26 cellular contexts compared by ENCODE assay signal in genomic region chr1:218357893-218358232, GRCh38. TPM values are rescaled to one million over a fixed set of nuclear protein-coding genes. Genes with fewer than 3 reads are reported as not detected.
DNase-seq lines count a peak whose midpoint lies in the region; ATAC-seq and TF ChIP-seq lines count a peak whose summit lies in the region.
"Had no signal": no experiment of that assay in that cellular context is flagged by ENCODE, and none has a peak within 500 bp of the region (broad histone marks: within the 10 kb centered on the region; RNA-seq: fewer than 3 reads in every experiment).

No MANE protein-coding gene starts in this region.

- no peaks in the 10 kb centered on the region for H3K27me3 ChIP-seq in cardiac muscle cell
- no peaks in the 10 kb centered on the region for H3K27me3 ChIP-seq in osteoblast (ENCODE audit: insufficient read depth, low read length)
- no peaks in the 10 kb centered on the region for H3K27me3 ChIP-seq in upper lobe of right lung
- H3K27me3 ChIP-seq: esophagus squamous epithelium, upper lobe of left lung had no signal

- no peak for TF ChIP-seq CTCF in cardiac muscle cell (IDR thresholded peaks at IDR 0.05; ENCODE audit: low read depth, low read length)
- TF ChIP-seq CTCF in fibroblast of the aortic adventitia (IDR thresholded peaks at IDR 0.05; ENCODE audit: insufficient read depth, low read length) = no peak
- no peak for TF ChIP-seq CTCF in osteoblast (IDR thresholded peaks at IDR 0.05; ENCODE audit: extremely low read depth, low read depth, low read length)
- TF ChIP-seq CTCF in upper lobe of right lung (IDR thresholded peaks at IDR 0.05) = no peak

- H4K20me1 ChIP-seq in osteoblast (ENCODE audit: insufficient read depth, low read length) = peaks cover under 1% of the 10 kb centered on the region

- DNase-seq in cardiac muscle cell (ENCODE audit: low read depth in 1 of 2, low spot score in 1 of 2) (peak in 1 of 2 donors; percentile 50), cardiac septum (ENCODE audit: low spot score) (no peak), fibroblast of the aortic adventitia (ENCODE audit: low read depth) (peak; percentile 47), osteoblast (ENCODE audit: insufficient read length, low spot score, missing footprints) (no peak), upper lobe of right lung (no peak), T1000 (lab: John Stamatoyannopoulos, UW) (no peak), dermis blood vessel endothelial cell (no peak), NCI-H524 treated with DMSO at 0.1 percent for 48 hours (lab: John Stamatoyannopoulos, UW) (no peak)
- DNase-seq: 8988T; activated CD4-positive, alpha-beta T cell treated with anti-CD3 and anti-CD28 coated beads for 36 hours; activated CD8-positive, alpha-beta T cell treated with anti-CD3 and anti-CD28 coated beads, Interleukin-2, amount 10 ng/mL, durations not matched to agents 7 days and 5 days; activated T-cell treated with anti-CD3 and anti-CD28 coated beads for 4 hours; anterior cingulate cortex; Caco-2; caudate nucleus; esophagus squamous epithelium; hippocampal formation; KG1; NCI-H1092 treated with DMSO at 0.1 percent for 48 hours; NCI-H1694 treated with DMSO at 0.1 percent for 48 hours; NCI-H524; PC-3; stimulated activated CD4-positive, alpha-beta T cell treated with anti-CD3 and anti-CD28 coated beads, Interleukin-4, amount 100 ng/mL, for 1 hour; upper lobe of left lung had no signal

- H2AFZ ChIP-seq in osteoblast (ENCODE audit: low read length) = no peak overlapping the region
- H2AFZ ChIP-seq: parathyroid adenoma had no signal

- H3K36me3 ChIP-seq in cardiac muscle cell = peaks cover 28% of the 10 kb centered on the region
- peaks cover 9% of the 10 kb centered on the region for H3K36me3 ChIP-seq in osteoblast (ENCODE audit: insufficient read depth, low read length)
- no peaks in the 10 kb centered on the region for H3K36me3 ChIP-seq in upper lobe of right lung
- H3K36me3 ChIP-seq: esophagus squamous epithelium, upper lobe of left lung had no signal

- peaks cover 78% of the 10 kb centered on the region for H3K4me1 ChIP-seq in cardiac muscle cell (ENCODE audit: low read depth)
- H3K4me1 ChIP-seq in osteoblast (ENCODE audit: insufficient read depth, low read length) = peaks cover 8% of the 10 kb centered on the region
- H3K4me1 ChIP-seq in upper lobe of right lung = peaks cover 8% of the 10 kb centered on the region
- H3K4me1 ChIP-seq: parathyroid adenoma had no signal

- ATAC-seq in upper lobe of right lung = no peak
- ATAC-seq: activated CD4-positive, alpha-beta T cell treated with anti-CD3 and anti-CD28 coated beads for 36 hours; activated CD8-positive, alpha-beta T cell treated with anti-CD3 and anti-CD28 coated beads, Interleukin-2, amount 10 ng/mL, durations not matched to agents 7 days and 5 days; PC-3 had no signal

- H3K4me2 ChIP-seq in osteoblast (ENCODE audit: insufficient read depth, low read length) = peak overlapping the region; percentile 12

- peaks cover 76% of the 10 kb centered on the region for H3K79me2 ChIP-seq in osteoblast (ENCODE audit: insufficient read depth, low read length)
- H3K79me2 ChIP-seq: parathyroid adenoma had no signal

- H3K27ac ChIP-seq in cardiac muscle cell (peak overlapping the region; percentile 2), osteoblast (ENCODE audit: low read depth, low read length) (no peak overlapping the region), upper lobe of right lung (peak overlapping the region; percentile 40)
- H3K27ac ChIP-seq: esophagus squamous epithelium, parathyroid adenoma had no signal

- H3K9me3 ChIP-seq in cardiac muscle cell (ENCODE audit: low read depth) = no peaks in the 10 kb centered on the region
- H3K9me3 ChIP-seq in osteoblast (ENCODE audit: low read depth, low read length) = no peaks in the 10 kb centered on the region
- H3K9me3 ChIP-seq in upper lobe of right lung = no peaks in the 10 kb centered on the region
- H3K9me3 ChIP-seq: Caco-2, esophagus squamous epithelium, upper lobe of left lung had no signal

- H3K4me3 ChIP-seq in cardiac muscle cell (no peak overlapping the region), fibroblast of the aortic adventitia (ENCODE audit: low read depth, low read length) (no peak overlapping the region), osteoblast (ENCODE audit: insufficient read depth, low read length) (no peak overlapping the region), upper lobe of right lung (no peak overlapping the region)
- H3K4me3 ChIP-seq: esophagus squamous epithelium, upper lobe of left lung had no signal

- intact Hi-C loops in cardiac septum (cut with DNase I) = no loop called here
- intact Hi-C loops in upper lobe of right lung (cut with DNase I) = no loop called here

RNA-seq across cellular contexts. Expression of gene TGFB2, which starts 12.7 kb away (rescaled TPM):
- 107 and 171 TPM in 2 replicates for total RNA-seq in cardiac muscle cell
- 132 and 210 TPM in 2 replicates for polyA plus RNA-seq in cardiac muscle cell
- 40.5 TPM for total RNA-seq in cardiac septum
- 0.82 and 13.5 TPM in 2 replicates for total RNA-seq in fibroblast of the aortic adventitia (ENCODE audit: low replicate concordance)
- 12.7 and 13.4 TPM in 2 replicates for total RNA-seq in osteoblast
- 19.8 TPM for total RNA-seq in upper lobe of right lung
- total RNA-seq in dermis blood vessel endothelial cell = 36.2 and 38.6 TPM in 2 replicates
- total RNA-seq: activated CD8-positive, alpha-beta T cell treated with anti-CD3 and anti-CD28 coated beads, Interleukin-2, amount 10 ng/mL, durations not matched to agents 7 days and 5 days had no signal
- polyA plus RNA-seq: CD14-positive monocyte had no signal
